In the genomic region with DNA sequence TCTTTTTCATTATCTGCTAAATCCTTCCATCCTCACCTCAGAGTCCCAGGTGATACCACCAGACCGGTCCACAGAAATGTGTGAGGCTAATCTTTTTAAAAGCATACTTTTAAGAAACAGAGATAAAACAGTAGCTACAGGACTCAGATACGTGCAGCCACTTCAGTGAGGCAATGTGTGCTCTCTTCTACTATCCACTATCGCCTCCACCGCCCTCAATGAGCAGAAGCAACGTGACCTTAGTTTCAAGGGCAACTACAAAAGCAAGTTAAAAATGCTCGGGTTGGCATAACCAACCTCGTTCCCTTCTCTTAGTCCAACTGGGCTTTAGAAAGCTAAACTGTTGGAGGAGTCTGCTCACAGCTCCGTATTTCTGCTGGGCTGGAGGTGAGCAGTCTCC, we compare ENCODE assay signal across 1 cellular context.
TF ChIP-seq lines count a peak whose summit lies in the region.

No MANE protein-coding gene starts in this region.

TF ChIP-seq in HepG2, 621 proteins besides CTCF, POLR2A, EP300 and RAD21:
- TF ChIP-seq, protein P1, sequence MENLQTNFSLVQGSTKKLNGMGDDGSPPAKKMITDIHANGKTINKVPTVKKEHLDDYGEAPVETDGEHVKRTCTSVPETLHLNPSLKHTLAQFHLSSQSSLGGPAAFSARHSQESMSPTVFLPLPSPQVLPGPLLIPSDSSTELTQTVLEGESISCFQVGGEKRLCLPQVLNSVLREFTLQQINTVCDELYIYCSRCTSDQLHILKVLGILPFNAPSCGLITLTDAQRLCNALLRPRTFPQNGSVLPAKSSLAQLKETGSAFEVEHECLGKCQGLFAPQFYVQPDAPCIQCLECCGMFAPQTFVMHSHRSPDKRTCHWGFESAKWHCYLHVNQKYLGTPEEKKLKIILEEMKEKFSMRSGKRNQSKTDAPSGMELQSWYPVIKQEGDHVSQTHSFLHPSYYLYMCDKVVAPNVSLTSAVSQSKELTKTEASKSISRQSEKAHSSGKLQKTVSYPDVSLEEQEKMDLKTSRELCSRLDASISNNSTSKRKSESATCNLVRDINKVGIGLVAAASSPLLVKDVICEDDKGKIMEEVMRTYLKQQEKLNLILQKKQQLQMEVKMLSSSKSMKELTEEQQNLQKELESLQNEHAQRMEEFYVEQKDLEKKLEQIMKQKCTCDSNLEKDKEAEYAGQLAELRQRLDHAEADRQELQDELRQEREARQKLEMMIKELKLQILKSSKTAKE (CRISPR knock-in tag; IDR thresholded peaks at IDR 0.05; ENCODE audit: borderline replicate concordance) = no peak
- TF ChIP-seq RARG (CRISPR knock-in tag; IDR thresholded peaks at IDR 0.05; ENCODE audit: low read depth) = no peak
- TF ChIP-seq, protein P2, sequence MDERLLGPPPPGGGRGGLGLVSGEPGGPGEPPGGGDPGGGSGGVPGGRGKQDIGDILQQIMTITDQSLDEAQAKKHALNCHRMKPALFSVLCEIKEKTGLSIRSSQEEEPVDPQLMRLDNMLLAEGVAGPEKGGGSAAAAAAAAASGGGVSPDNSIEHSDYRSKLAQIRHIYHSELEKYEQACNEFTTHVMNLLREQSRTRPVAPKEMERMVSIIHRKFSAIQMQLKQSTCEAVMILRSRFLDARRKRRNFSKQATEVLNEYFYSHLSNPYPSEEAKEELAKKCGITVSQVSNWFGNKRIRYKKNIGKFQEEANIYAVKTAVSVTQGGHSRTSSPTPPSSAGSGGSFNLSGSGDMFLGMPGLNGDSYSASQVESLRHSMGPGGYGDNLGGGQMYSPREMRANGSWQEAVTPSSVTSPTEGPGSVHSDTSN (CRISPR knock-in tag; IDR thresholded peaks at IDR 0.05) = no peak
- no peak for TF ChIP-seq ELF1 (CRISPR knock-in tag; IDR thresholded peaks at IDR 0.05)
- no peak for TF ChIP-seq KAT2B (IDR thresholded peaks at IDR 0.05; ENCODE audit: borderline replicate concordance, low read depth, low read length)
- no peak for TF ChIP-seq SOX13 (IDR thresholded peaks at IDR 0.05)
- no peak for TF ChIP-seq SOX13 (CRISPR knock-in tag; conservative IDR thresholded peaks at IDR 0.05 in 1 of 2, IDR thresholded peaks at IDR 0.05 in 1 of 2)
- no peak for TF ChIP-seq YEATS4 (CRISPR knock-in tag; IDR thresholded peaks at IDR 0.05; ENCODE audit: borderline replicate concordance)
- no peak for TF ChIP-seq GATAD2A (CRISPR knock-in tag; IDR thresholded peaks at IDR 0.05)
- TF ChIP-seq, protein P3, sequence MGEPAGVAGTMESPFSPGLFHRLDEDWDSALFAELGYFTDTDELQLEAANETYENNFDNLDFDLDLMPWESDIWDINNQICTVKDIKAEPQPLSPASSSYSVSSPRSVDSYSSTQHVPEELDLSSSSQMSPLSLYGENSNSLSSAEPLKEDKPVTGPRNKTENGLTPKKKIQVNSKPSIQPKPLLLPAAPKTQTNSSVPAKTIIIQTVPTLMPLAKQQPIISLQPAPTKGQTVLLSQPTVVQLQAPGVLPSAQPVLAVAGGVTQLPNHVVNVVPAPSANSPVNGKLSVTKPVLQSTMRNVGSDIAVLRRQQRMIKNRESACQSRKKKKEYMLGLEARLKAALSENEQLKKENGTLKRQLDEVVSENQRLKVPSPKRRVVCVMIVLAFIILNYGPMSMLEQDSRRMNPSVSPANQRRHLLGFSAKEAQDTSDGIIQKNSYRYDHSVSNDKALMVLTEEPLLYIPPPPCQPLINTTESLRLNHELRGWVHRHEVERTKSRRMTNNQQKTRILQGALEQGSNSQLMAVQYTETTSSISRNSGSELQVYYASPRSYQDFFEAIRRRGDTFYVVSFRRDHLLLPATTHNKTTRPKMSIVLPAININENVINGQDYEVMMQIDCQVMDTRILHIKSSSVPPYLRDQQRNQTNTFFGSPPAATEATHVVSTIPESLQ (CRISPR knock-in tag; conservative IDR thresholded peaks at IDR 0.05) = no peak
- no peak for TF ChIP-seq SNAPC2 (CRISPR knock-in tag; IDR thresholded peaks at IDR 0.05)
- no peak for TF ChIP-seq HDAC6 (IDR thresholded peaks at IDR 0.05; ENCODE audit: low read depth, low read length)
- no peak for TF ChIP-seq KLF6 (CRISPR knock-in tag; IDR thresholded peaks at IDR 0.05)
- TF ChIP-seq, protein P4, sequence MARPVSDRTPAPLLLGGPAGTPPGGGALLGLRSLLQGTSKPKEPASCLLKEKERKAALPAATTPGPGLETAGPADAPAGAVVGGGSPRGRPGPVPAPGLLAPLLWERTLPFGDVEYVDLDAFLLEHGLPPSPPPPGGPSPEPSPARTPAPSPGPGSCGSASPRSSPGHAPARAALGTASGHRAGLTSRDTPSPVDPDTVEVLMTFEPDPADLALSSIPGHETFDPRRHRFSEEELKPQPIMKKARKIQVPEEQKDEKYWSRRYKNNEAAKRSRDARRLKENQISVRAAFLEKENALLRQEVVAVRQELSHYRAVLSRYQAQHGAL (CRISPR knock-in tag; IDR thresholded peaks at IDR 0.05; ENCODE audit: not compliant biosample characterization) = no peak
- TF ChIP-seq ZNF713 (CRISPR knock-in tag; IDR thresholded peaks at IDR 0.05) = no peak
